Comparison of ENCODE assay signal across 8 cellular contexts in genomic region chr1:164772635-164773034, GRCh38.
A peak's percentile ranks its signal among the peaks of the same experiment; 100 is the strongest.
DNase-seq lines count a peak whose midpoint lies in the region; ATAC-seq lines count a peak whose summit lies in the region.

No MANE protein-coding gene starts in this region.

- no peaks in the 10 kb centered on the region for H3K27me3 ChIP-seq in rectal smooth muscle tissue (ENCODE audit: control insufficient read depth, insufficient read depth, low read length)

- H3K4me3 ChIP-seq in rectal smooth muscle tissue (ENCODE audit: low read length): no peak overlapping the region

- peaks cover 27% of the 10 kb centered on the region for H3K4me1 ChIP-seq in rectal smooth muscle tissue (ENCODE audit: control insufficient read depth, insufficient read depth, low read length)

- DNase-seq in NCI-H510A treated with DMSO at 0.1 percent for 48 hours (lab: John Stamatoyannopoulos, UW) (peak; percentile 80), fibroblast of gingiva (ENCODE audit: low read depth) (peak; percentile 65), NCI-H146 (lab: John Stamatoyannopoulos, UW) (no peak)
- DNase-seq in activated naive CD4-positive, alpha-beta T cell treated with Interleukin-2 at 50 U/mL for 16 hours: no peak

- peak overlapping the region; percentile 11 for H3K27ac ChIP-seq in rectal smooth muscle tissue (ENCODE audit: low read depth, low read length)

- peak; percentile 92 for ATAC-seq in GM18511 (IDR thresholded peaks at IDR 0.05; ENCODE audit: unreplicated experiment)
- ATAC-seq in HG02763 (IDR thresholded peaks at IDR 0.05; ENCODE audit: unreplicated experiment): peak; percentile 90
- no peak for ATAC-seq in GM19467 (IDR thresholded peaks at IDR 0.05; ENCODE audit: unreplicated experiment)

- no peaks in the 10 kb centered on the region for H3K36me3 ChIP-seq in rectal smooth muscle tissue (ENCODE audit: control insufficient read depth, insufficient read depth, low read length)

- no peak overlapping the region for H3K9ac ChIP-seq in rectal smooth muscle tissue (ENCODE audit: low read length)

Comparison
In these comparisons a context has a peak if more than half of its experiments do, and no peak if none do; other contexts are left out.
1. DNase-seq: peak in NCI-H510A treated with DMSO at 0.1 percent for 48 hours (single experiment) and fibroblast of gingiva (single experiment); none in NCI-H146 (single experiment) and activated naive CD4-positive, alpha-beta T cell treated with Interleukin-2 at 50 U/mL for 16 hours (single experiment).